Comparison of ENCODE assay signal across 8 cellular contexts in genomic region chr17:75524971-75525805, GRCh38. TPM values are rescaled to one million over a fixed set of nuclear protein-coding genes. Genes with fewer than 3 reads are reported as not detected.
DNase-seq lines count a peak whose midpoint lies in the region; ATAC-seq and TF ChIP-seq lines count a peak whose summit lies in the region.

Gene LLGL2 (plus strand): TSS chr17:75525697. CDS start chr17:75543427, 17,730 bp downstream.

- H3K4me3 Mint-ChIP-seq in chondrocyte (ENCODE audit: unreplicated experiment) = peak within 1 kb of the TSS; percentile 55

- ATAC-seq in GM18867 (IDR thresholded peaks at IDR 0.05; ENCODE audit: unreplicated experiment) = peak; percentile 81
- peak; percentile 79 for ATAC-seq in HG03108 (IDR thresholded peaks at IDR 0.05; ENCODE audit: unreplicated experiment)
- peak; percentile 92 for ATAC-seq in left lung

- no peaks in the 10 kb centered on the region for H3K9me3 ChIP-seq in left lung

- intact Hi-C loops in left lung (cut with DNase I) = loop anchor here (10.0 kb wide), 2 partner anchors 60 to 100 kb away; partner anchors contain the start of gene MYO15B (in 1 of the 2)

- no peaks in the 10 kb centered on the region for H3K9me3 Mint-ChIP-seq in chondrocyte (ENCODE audit: low read depth)

- H3K4me3 ChIP-seq in left lung = peak within 1 kb of the TSS; percentile 50 to 73

- H3K36me3 ChIP-seq in left lung = peaks cover 0 to 16% of the 10 kb centered on the region in 2 donors

- peaks cover 4% of the 10 kb centered on the region for H3K4me1 Mint-ChIP-seq in chondrocyte (ENCODE audit: low read depth)

- peaks cover 2% of the 10 kb centered on the region for H3K27me3 Mint-ChIP-seq in chondrocyte (ENCODE audit: low read depth)

- H3K36me3 Mint-ChIP-seq in chondrocyte (ENCODE audit: low read depth) = no peaks in the 10 kb centered on the region

- peaks cover 0 to 15% of the 10 kb centered on the region in 2 donors for H3K27me3 ChIP-seq in left lung

- peaks cover 0 to 20% of the 10 kb centered on the region in 2 donors for H3K4me1 ChIP-seq in left lung

- no peak within 1 kb of the TSS for H3K27ac Mint-ChIP-seq in chondrocyte (ENCODE audit: unreplicated experiment)

- peak within 1 kb of the TSS; percentile 97 for H3K27ac ChIP-seq in 22Rv1
- peak within 1 kb of the TSS; percentile 72 to 76 for H3K27ac ChIP-seq in left lung

- TF ChIP-seq CTCF in 22Rv1 (IDR thresholded peaks at IDR 0.05) (peak; percentile 76), chondrocyte (IDR thresholded peaks at IDR 0.05) (peak; percentile 74), left lung (IDR thresholded peaks at IDR 0.05) (peak; percentile 35 to 36)

- DNase-seq in NCI-H2227 treated with DMSO at 0.1 percent for 48 hours (lab: John Stamatoyannopoulos, UW) (peak; percentile 78), chondrocyte (ENCODE audit: low spot score) (no peak), left lung (peak; percentile 84 to 96)
- peak; percentile 63 to 69 for DNase-seq in activated CD4-positive, alpha-beta T cell treated with anti-CD3 and anti-CD28 coated beads for 24 hours (ENCODE audit: low read depth in 2 of 2)
- DNase-seq in stimulated activated CD4-positive, alpha-beta T cell treated with anti-CD3 and anti-CD28 coated beads, TNF-alpha, amount 100 ng/mL, for 24 hours (ENCODE audit: low read depth in 3 of 3) = peak; percentile 52 to 77 (median 59)

RNA-seq across cellular contexts. Expression of gene LLGL2, which starts in this region (rescaled TPM):
- total RNA-seq in chondrocyte (1.4 to 1.8 TPM (median 1.5 TPM) in 3 replicates), left lung (100 to 1,000 TPM; 161 to 173 TPM)

Comparison
In these comparisons a context has a peak if more than half of its experiments do, and no peak if none do; other contexts are left out.
1. RNA of gene LLGL2 (total RNA-seq): 161 to 173 TPM in left lung; 1.4 to 1.8 TPM in chondrocyte; every median in the first group is over 10 times any median in the second.
2. Peak in every context shown above with its lines, with median percentiles within 50 percentile points of each other: CTCF ChIP-seq and ATAC-seq.